1 cellular context compared by ENCODE assay signal in the genomic region with DNA sequence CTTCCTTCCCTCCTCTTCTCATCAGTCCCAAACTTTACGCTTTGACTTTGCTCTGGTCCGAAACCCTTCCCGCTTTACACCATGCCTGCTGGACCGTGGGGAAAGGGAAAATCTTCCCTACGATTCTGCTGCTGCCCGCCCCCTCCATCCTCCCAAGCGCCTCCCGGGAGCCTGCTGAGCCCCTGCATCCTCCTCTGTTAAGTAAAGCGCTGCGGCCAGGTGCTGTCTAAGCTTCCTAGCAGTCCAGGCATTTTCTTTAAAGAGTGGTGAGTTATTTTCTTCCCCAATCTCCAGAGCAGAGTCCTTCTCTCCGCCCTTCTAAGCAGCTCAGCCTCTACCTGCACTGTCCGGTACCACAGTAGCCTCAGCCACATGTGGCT.
TF ChIP-seq lines count a peak whose summit lies in the region.

No MANE protein-coding gene starts in this region.

TF ChIP-seq in WTC11, 78 proteins besides CTCF, POLR2A, EP300 and RAD21 (continued from another document):
- no peak for TF ChIP-seq E2F1 (CRISPR knock-in tag; IDR thresholded peaks at IDR 0.05)
- no peak for TF ChIP-seq TP53 (CRISPR knock-in tag; IDR thresholded peaks at IDR 0.05)
- TF ChIP-seq, protein P1, sequence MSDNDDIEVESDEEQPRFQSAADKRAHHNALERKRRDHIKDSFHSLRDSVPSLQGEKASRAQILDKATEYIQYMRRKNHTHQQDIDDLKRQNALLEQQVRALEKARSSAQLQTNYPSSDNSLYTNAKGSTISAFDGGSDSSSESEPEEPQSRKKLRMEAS (CRISPR knock-in tag; IDR thresholded peaks at IDR 0.05), result no peak
- TF ChIP-seq ZNF423 (CRISPR knock-in tag; IDR thresholded peaks at IDR 0.05), result no peak
- TF ChIP-seq ZNF138 (CRISPR knock-in tag; conservative IDR thresholded peaks at IDR 0.05), result no peak
- no peak for TF ChIP-seq TCF7 (CRISPR knock-in tag; IDR thresholded peaks at IDR 0.05; ENCODE audit: low read depth)
- TF ChIP-seq, protein P2, sequence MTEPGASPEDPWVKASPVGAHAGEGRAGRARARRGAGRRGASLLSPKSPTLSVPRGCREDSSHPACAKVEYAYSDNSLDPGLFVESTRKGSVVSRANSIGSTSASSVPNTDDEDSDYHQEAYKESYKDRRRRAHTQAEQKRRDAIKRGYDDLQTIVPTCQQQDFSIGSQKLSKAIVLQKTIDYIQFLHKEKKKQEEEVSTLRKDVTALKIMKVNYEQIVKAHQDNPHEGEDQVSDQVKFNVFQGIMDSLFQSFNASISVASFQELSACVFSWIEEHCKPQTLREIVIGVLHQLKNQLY (CRISPR knock-in tag; IDR thresholded peaks at IDR 0.05), result no peak
- TF ChIP-seq FOXK1 (CRISPR knock-in tag; IDR thresholded peaks at IDR 0.05), result no peak
